In the genomic region with DNA sequence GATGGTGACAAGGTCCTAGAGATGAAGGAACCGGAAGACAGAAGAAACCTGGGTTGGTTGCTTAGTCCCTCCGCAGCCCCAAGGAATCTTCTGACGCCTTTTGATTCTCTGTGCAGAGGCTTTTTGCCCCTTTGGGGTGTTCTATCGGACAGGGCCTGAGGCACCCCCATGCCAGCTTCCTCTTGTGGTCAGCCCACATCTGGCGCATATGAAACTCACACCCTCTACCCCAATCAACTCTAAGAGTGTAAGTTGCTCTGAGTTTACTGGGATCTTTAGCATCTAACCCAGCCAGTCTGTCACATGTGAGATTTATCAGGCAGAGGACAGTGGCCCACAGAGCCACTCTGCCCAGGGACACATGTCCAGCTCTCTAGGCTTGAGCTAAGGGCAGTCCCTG, we compare ENCODE assay signal across 18 cellular contexts. TPM values are rescaled to one million over a fixed set of nuclear protein-coding genes. Genes with fewer than 3 reads are reported as not detected.
DNase-seq lines count a peak whose midpoint lies in the region; ATAC-seq and TF ChIP-seq lines count a peak whose summit lies in the region.
"Had no signal": no experiment of that assay in that cellular context is flagged by ENCODE, and none has a peak within 500 bp of the region (broad histone marks: within the 10 kb centered on the region; RNA-seq: fewer than 3 reads in every experiment).

No MANE protein-coding gene starts in this region.

- H3K79me2 ChIP-seq in PC-9 (ENCODE audit: low read depth), result no peaks in the 10 kb centered on the region

- CTCF ChIA-PET in PC-9 (lab: Charles Lee), result no interaction called here

- H4K8ac ChIP-seq in mesenchymal stem cell (ENCODE audit: low read length), result no peak overlapping the region

- H3K4me3 ChIP-seq in mesenchymal stem cell (ENCODE audit: insufficient read depth in 1 of 2, low read depth in 1 of 2, low read length in 2 of 2), result no peak overlapping the region
- no peak overlapping the region for H3K4me3 ChIP-seq in esophagus squamous epithelium
- H3K4me3 ChIP-seq in PC-9, result no peak overlapping the region
- H3K4me3 ChIP-seq: GM23338 had no signal

- H2AFZ ChIP-seq in mesenchymal stem cell (ENCODE audit: low read depth, low read length) (no peak overlapping the region), PC-9 (no peak overlapping the region)
- H2AFZ ChIP-seq: GM23338 had no signal

- no peak overlapping the region for H3K23ac ChIP-seq in mesenchymal stem cell (ENCODE audit: low read length in 2 of 2)

- peaks cover 8% of the 10 kb centered on the region for H4K20me1 ChIP-seq in PC-9 (ENCODE audit: insufficient read depth)

- H2BK120ac ChIP-seq in mesenchymal stem cell (ENCODE audit: low read depth, low read length), result no peak overlapping the region

- no TSS peak for BruUV-seq in PC-9 (replicated peaks; lab: Mats Ljungman, UMichigan)

- no peak overlapping the region for H3K18ac ChIP-seq in mesenchymal stem cell (ENCODE audit: low read depth in 1 of 2, low read length in 2 of 2)

- POLR2A ChIA-PET in PC-9 (lab: Charles Lee; ENCODE audit: unreplicated experiment), result interaction anchor here (0.6 kb wide), 1 partner anchor 9 kb away, joined by 6 read pairs; no protein-coding TSS in a partner anchor

- H3K4me1 ChIP-seq in mesenchymal stem cell (ENCODE audit: control insufficient read depth, insufficient read depth, low read depth, low read length) (peaks cover 26% of the 10 kb centered on the region), esophagus squamous epithelium (peaks cover 0 to 11% (median 0%) of the 10 kb centered on the region in 3 donors), PC-9 (replicated peaks; ENCODE audit: insufficient read depth) (peaks cover 14% of the 10 kb centered on the region)

- no peak for TF ChIP-seq POLR2A in esophagus squamous epithelium (IDR thresholded peaks at IDR 0.05)

- no peaks in the 10 kb centered on the region for H3K9me3 Mint-ChIP-seq in stimulated activated naive CD8-positive, alpha-beta T cell treated with anti-CD3 and anti-CD28 coated beads, Interleukin-15, amount 100 ng/mL, for 72 hours
- no peaks in the 10 kb centered on the region for H3K9me3 Mint-ChIP-seq in activated T-helper 1 cell treated with anti-CD3 and anti-CD28 coated beads, Interleukin-12 subunit alpha, Interleukin-12 subunit beta, Interleukin-2, Interleukin-4 antibody, amounts not matched to agents 30 ng/mL and 10 ng/mL and 1 ng/mL, durations not matched to agents 14 hours and 24 hours and 36 hours
- H3K9me3 Mint-ChIP-seq: CD4-positive, alpha-beta T cell; GM23338 had no signal

- H3K27ac Mint-ChIP-seq in stimulated activated naive CD8-positive, alpha-beta T cell treated with anti-CD3 and anti-CD28 coated beads, Interleukin-15, amount 100 ng/mL, for 72 hours, result peak overlapping the region in 1 of 2 donors; percentile 47
- no peak overlapping the region for H3K27ac Mint-ChIP-seq in activated T-helper 1 cell treated with anti-CD3 and anti-CD28 coated beads, Interleukin-12 subunit alpha, Interleukin-12 subunit beta, Interleukin-2, Interleukin-4 antibody, amounts not matched to agents 30 ng/mL and 10 ng/mL and 1 ng/mL, durations not matched to agents 14 hours and 24 hours and 36 hours
- H3K27ac Mint-ChIP-seq: CD4-positive, alpha-beta T cell; GM23338 had no signal

- no peak overlapping the region for H3K14ac ChIP-seq in mesenchymal stem cell (ENCODE audit: low read length in 2 of 2)

- no peak overlapping the region for H2BK15ac ChIP-seq in mesenchymal stem cell (ENCODE audit: low read depth, poor library complexity, severe bottlenecking)

- H3K4me2 ChIP-seq in mesenchymal stem cell (ENCODE audit: low read length, poor library complexity, severe bottlenecking) (no peak overlapping the region), PC-9 (no peak overlapping the region)
- H3K4me2 ChIP-seq: GM23338 had no signal

- peaks cover 34% of the 10 kb centered on the region; the same call in 1 of the 2 replicates for H3F3A ChIP-seq in PC-9 (ENCODE audit: insufficient read depth, low read depth)

- H3K36me3 Mint-ChIP-seq in activated T-helper 1 cell treated with anti-CD3 and anti-CD28 coated beads, Interleukin-12 subunit alpha, Interleukin-12 subunit beta, Interleukin-2, Interleukin-4 antibody, amounts not matched to agents 30 ng/mL and 10 ng/mL and 1 ng/mL, durations not matched to agents 14 hours and 24 hours and 36 hours (ENCODE audit: low read depth), result no peaks in the 10 kb centered on the region

- peaks cover 32% of the 10 kb centered on the region for H3K4me1 Mint-ChIP-seq in stimulated activated naive CD8-positive, alpha-beta T cell treated with anti-CD3 and anti-CD28 coated beads, Interleukin-15, amount 100 ng/mL, for 72 hours
- peaks cover 11% of the 10 kb centered on the region for H3K4me1 Mint-ChIP-seq in activated T-helper 1 cell treated with anti-CD3 and anti-CD28 coated beads, Interleukin-12 subunit alpha, Interleukin-12 subunit beta, Interleukin-2, Interleukin-4 antibody, amounts not matched to agents 30 ng/mL and 10 ng/mL and 1 ng/mL, durations not matched to agents 14 hours and 24 hours and 36 hours (ENCODE audit: low read depth)

- H3K27me3 ChIP-seq in mesenchymal stem cell (ENCODE audit: control insufficient read depth in 1 of 2, insufficient read depth in 1 of 2, low read length in 2 of 2) (peaks cover 20 to 62% of the 10 kb centered on the region in 2 experiments), esophagus squamous epithelium (peaks cover 0 to 48% (median 0%) of the 10 kb centered on the region in 4 donors), PC-9 (ENCODE audit: insufficient read depth, low read depth) (no peaks in the 10 kb centered on the region)

- no peak overlapping the region for H3K4me3 Mint-ChIP-seq in stimulated activated naive CD8-positive, alpha-beta T cell treated with anti-CD3 and anti-CD28 coated beads, Interleukin-15, amount 100 ng/mL, for 72 hours
- H3K4me3 Mint-ChIP-seq in activated T-helper 1 cell treated with anti-CD3 and anti-CD28 coated beads, Interleukin-12 subunit alpha, Interleukin-12 subunit beta, Interleukin-2, Interleukin-4 antibody, amounts not matched to agents 30 ng/mL and 10 ng/mL and 1 ng/mL, durations not matched to agents 14 hours and 24 hours and 36 hours, result no peak overlapping the region
- H3K4me3 Mint-ChIP-seq: CD4-positive, alpha-beta T cell; GM23338 had no signal

- H3K27ac ChIP-seq in mesenchymal stem cell (ENCODE audit: low read length, poor library complexity, severe bottlenecking) (no peak overlapping the region), esophagus squamous epithelium (no peak overlapping the region), PC-9 (no peak overlapping the region)

- ATAC-seq in stimulated activated naive CD8-positive, alpha-beta T cell treated with anti-CD3 and anti-CD28 coated beads, Interleukin-15, amount 100 ng/mL, for 72 hours, result peak; percentile 53
- ATAC-seq in stimulated activated naive CD8-positive, alpha-beta T cell treated with anti-CD3 and anti-CD28 coated beads, Interleukin-15, Interleukin-2, amounts not matched to agents 100 U/mL and 50 U/mL, for 24 hours, result no peak
- no peak for ATAC-seq in GM21447 (IDR thresholded peaks at IDR 0.05; ENCODE audit: unreplicated experiment)
- ATAC-seq: GM23338 had no signal

- DNase-seq in stimulated activated naive CD8-positive, alpha-beta T cell treated with anti-CD3 and anti-CD28 coated beads, Interleukin-15, amount 100 ng/mL, for 72 hours, result no peak
- no peak for DNase-seq in stimulated activated naive CD8-positive, alpha-beta T cell treated with anti-CD3 and anti-CD28 coated beads, Interleukin-15, Interleukin-2, amounts not matched to agents 100 U/mL and 50 U/mL, for 24 hours
- peak; percentile 10 for DNase-seq in OCI-M1 (lab: John Stamatoyannopoulos, UW)
- DNase-seq in mesenchymal stem cell, result no peak
- DNase-seq in esophagus squamous epithelium (lab: John Stamatoyannopoulos, UW), result no peak
- no peak for DNase-seq in PC-9
- no peak for DNase-seq in activated T-helper 1 cell treated with anti-CD3 and anti-CD28 coated beads, Interleukin-12 subunit alpha, Interleukin-12 subunit beta, Interleukin-2, Interleukin-4 antibody, amounts not matched to agents 30 ng/mL and 10 ng/mL and 1 ng/mL, durations not matched to agents 14 hours and 24 hours and 36 hours (ENCODE audit: low spot score)
- DNase-seq: 8988T; AML-193; C1 segment of cervical spinal cord; Calu3; CD4-positive, alpha-beta T cell; DMS79; H7 had no signal

- H3K9me2 ChIP-seq in PC-9 (ENCODE audit: insufficient read depth), result no peaks in the 10 kb centered on the region

- H3K9ac ChIP-seq in mesenchymal stem cell (ENCODE audit: low read length), result no peak overlapping the region

- WGBS in mesenchymal stem cell, result 90% methylated on average over 5 of the region's 5 CpGs
- 72 to 82% methylated on average over 4 to 5 of the region's 5 CpGs for WGBS in esophagus squamous epithelium, 2 donors

- peaks cover 45% of the 10 kb centered on the region for H3K27me3 Mint-ChIP-seq in stimulated activated naive CD8-positive, alpha-beta T cell treated with anti-CD3 and anti-CD28 coated beads, Interleukin-15, amount 100 ng/mL, for 72 hours
- H3K27me3 Mint-ChIP-seq in activated T-helper 1 cell treated with anti-CD3 and anti-CD28 coated beads, Interleukin-12 subunit alpha, Interleukin-12 subunit beta, Interleukin-2, Interleukin-4 antibody, amounts not matched to agents 30 ng/mL and 10 ng/mL and 1 ng/mL, durations not matched to agents 14 hours and 24 hours and 36 hours (ENCODE audit: insufficient read depth), result peaks cover 14% of the 10 kb centered on the region

- H3K9me3 ChIP-seq in mesenchymal stem cell (ENCODE audit: control insufficient read depth, low read length) (peaks cover 6% of the 10 kb centered on the region), esophagus squamous epithelium (no peaks in the 10 kb centered on the region), PC-9 (ENCODE audit: insufficient read depth, low read depth) (no peaks in the 10 kb centered on the region; the same call in 1 of the 2 replicates)

- no peaks in the 10 kb centered on the region for H3K79me1 ChIP-seq in mesenchymal stem cell (replicated peaks; ENCODE audit: low read length, poor library complexity, severe bottlenecking)

- intact Hi-C loops in esophagus squamous epithelium (cut with DNase I), result no loop called here
- intact Hi-C loops in PC-9 (cut with micrococcal nuclease; ENCODE audit: unreplicated experiment), result no loop called here
- intact Hi-C loops in activated T-helper 1 cell treated with anti-CD3 and anti-CD28 coated beads, Interleukin-12 subunit alpha, Interleukin-12 subunit beta, Interleukin-2, Interleukin-4 antibody, amounts not matched to agents 30 ng/mL and 10 ng/mL and 1 ng/mL, durations not matched to agents 14 hours and 24 hours and 36 hours (cut with micrococcal nuclease), result loop anchor here (10.0 kb wide), 1 partner anchor 57 kb away; a partner anchor contains a TSS

- no peaks in the 10 kb centered on the region for H3K36me3 ChIP-seq in mesenchymal stem cell (ENCODE audit: control insufficient read depth in 1 of 2, insufficient read depth in 2 of 2, low read depth in 1 of 2, low read length in 2 of 2)
- H3K36me3 ChIP-seq in esophagus squamous epithelium, result no peaks in the 10 kb centered on the region
- no peaks in the 10 kb centered on the region for H3K36me3 ChIP-seq in PC-9 (ENCODE audit: low read depth)

- TF ChIP-seq CTCF in esophagus squamous epithelium (IDR thresholded peaks at IDR 0.05), result no peak
- no peak for TF ChIP-seq CTCF in PC-9 (conservative IDR thresholded peaks at IDR 0.05)

- peak overlapping the region in 1 of 2 experiments; percentile 33 for H3K4ac ChIP-seq in mesenchymal stem cell (ENCODE audit: low read depth in 1 of 2, low read length in 2 of 2)

- H2BK5ac ChIP-seq in mesenchymal stem cell (ENCODE audit: low read depth, low read length, poor library complexity, severe bottlenecking), result no peak overlapping the region

- H2BK12ac ChIP-seq in mesenchymal stem cell (ENCODE audit: low read length in 2 of 2), result peak overlapping the region in 1 of 2 experiments; percentile 16

- H4K91ac ChIP-seq in mesenchymal stem cell (ENCODE audit: low read length), result peak overlapping the region; percentile 25

- no peak overlapping the region for H2AK5ac ChIP-seq in mesenchymal stem cell (ENCODE audit: low read length, severe bottlenecking)

RNA-seq across cellular contexts. Expression of a gene that starts 17.4 kb away (rescaled TPM):
- polyA plus RNA-seq in mesenchymal stem cell (2013, experiment 1 of 2), result 0.58 TPM
- 0.51 TPM for polyA plus RNA-seq in mesenchymal stem cell (2013, experiment 2 of 2)
- under 1 TPM in 3 of 4 donors, not detected in 1; 0.06 to 0.26 (median 0.19) TPM for total RNA-seq in esophagus squamous epithelium
- 0.70 and 0.95 TPM in 2 replicates for total RNA-seq in PC-9 (2021)
- not detected in 2 replicates for total RNA-seq in activated T-helper 1 cell treated with anti-CD3 and anti-CD28 coated beads, Interleukin-12 subunit alpha, Interleukin-12 subunit beta, Interleukin-2, Interleukin-4 antibody, amounts not matched to agents 30 ng/mL and 10 ng/mL and 1 ng/mL, durations not matched to agents 14 hours and 24 hours and 36 hours
- total RNA-seq: G401, HT-29 had no signal

RNA-seq across cellular contexts. Expression of a gene that starts 59.1 kb away (rescaled TPM):
- polyA plus RNA-seq in mesenchymal stem cell (2013, experiment 1 of 2), result not detected
- polyA plus RNA-seq in mesenchymal stem cell (2013, experiment 2 of 2), result not detected
- total RNA-seq in esophagus squamous epithelium (10 to 100 TPM in 1 of 4 donors, 1 to 10 TPM in 1, under 1 TPM in 1, not detected in 1; 0.44 to 11.8 (median 5.4) TPM), PC-9 (2021) (5.0 and 5.8 TPM in 2 replicates)
- total RNA-seq in activated T-helper 1 cell treated with anti-CD3 and anti-CD28 coated beads, Interleukin-12 subunit alpha, Interleukin-12 subunit beta, Interleukin-2, Interleukin-4 antibody, amounts not matched to agents 30 ng/mL and 10 ng/mL and 1 ng/mL, durations not matched to agents 14 hours and 24 hours and 36 hours, result 5.3 and 5.7 TPM in 2 replicates
- total RNA-seq: Calu3; CD4-positive, alpha-beta T cell; G401; GM23338 had no signal
- polyA plus RNA-seq: GM23338 had no signal
